1 cellular context compared by ENCODE assay signal in genomic region chrX:23841847-23842522, GRCh38.
TF ChIP-seq lines count a peak whose summit lies in the region.

No MANE protein-coding gene starts in this region.

TF ChIP-seq in HepG2, 621 proteins besides CTCF, POLR2A, EP300 and RAD21 (continued from another document and continues in another):
- no peak for TF ChIP-seq ZSCAN21 (CRISPR knock-in tag; IDR thresholded peaks at IDR 0.05; ENCODE audit: borderline replicate concordance)
- peak; percentile 59; the same call in 1 of the 2 replicates for TF ChIP-seq IKZF5 (CRISPR knock-in tag; IDR thresholded peaks at IDR 0.05)
- TF ChIP-seq ZNF644 (CRISPR knock-in tag; IDR thresholded peaks at IDR 0.05; ENCODE audit: low read depth) = 0 out of 2 replicates have a peak, but pooled peaks have one; percentile 20
- TF ChIP-seq AKNA (CRISPR knock-in tag; IDR thresholded peaks at IDR 0.05; ENCODE audit: borderline replicate concordance) = no peak
- TF ChIP-seq ZNF646 (CRISPR knock-in tag; IDR thresholded peaks at IDR 0.05) = no peak
- no peak for TF ChIP-seq SKI (IDR thresholded peaks at IDR 0.05; ENCODE audit: partially characterized antibody)
- TF ChIP-seq ZFYVE20 (CRISPR knock-in tag; IDR thresholded peaks at IDR 0.05; ENCODE audit: borderline replicate concordance, low read depth) = no peak
- no peak for TF ChIP-seq ZNF326 (CRISPR knock-in tag; IDR thresholded peaks at IDR 0.05; ENCODE audit: borderline replicate concordance)
- no peak for TF ChIP-seq ZBTB4 (CRISPR knock-in tag; IDR thresholded peaks at IDR 0.05; ENCODE audit: borderline replicate concordance)
- TF ChIP-seq ZNF329 (CRISPR knock-in tag; IDR thresholded peaks at IDR 0.05; ENCODE audit: low read depth) = no peak
- peak; percentile 93 for TF ChIP-seq FOXP4 (CRISPR knock-in tag; IDR thresholded peaks at IDR 0.05)
- TF ChIP-seq ATM (IDR thresholded peaks at IDR 0.05; ENCODE audit: borderline replicate concordance) = no peak
- peak; percentile 79 for TF ChIP-seq GATAD2A (CRISPR knock-in tag; IDR thresholded peaks at IDR 0.05)
- TF ChIP-seq ATF7-NPFF (CRISPR knock-in tag; IDR thresholded peaks at IDR 0.05; ENCODE audit: low read depth) = no peak
- TF ChIP-seq IKZF1 (IDR thresholded peaks at IDR 0.05) = no peak
- no peak for TF ChIP-seq SNAPC5 (CRISPR knock-in tag; IDR thresholded peaks at IDR 0.05; ENCODE audit: borderline replicate concordance)
- no peak for TF ChIP-seq AGO1 (IDR thresholded peaks at IDR 0.05; ENCODE audit: low read depth, low read length, poor library complexity, severe bottlenecking)
- peak; percentile 72 for TF ChIP-seq ZMYM2 (CRISPR knock-in tag; IDR thresholded peaks at IDR 0.05)
- TF ChIP-seq ZMAT3 (CRISPR knock-in tag; conservative IDR thresholded peaks at IDR 0.05) = no peak
- no peak for TF ChIP-seq ETV6 (CRISPR knock-in tag; conservative IDR thresholded peaks at IDR 0.05)
- TF ChIP-seq HDAC1 (CRISPR knock-in tag; IDR thresholded peaks at IDR 0.05) = peak; percentile 59; the same call in 1 of the 2 replicates
- TF ChIP-seq ZMYM3 (CRISPR knock-in tag; IDR thresholded peaks at IDR 0.05) = peak; percentile 45; the same call in 1 of the 2 replicates
- no peak for TF ChIP-seq ZNF138 (CRISPR knock-in tag; IDR thresholded peaks at IDR 0.05; ENCODE audit: low read depth)
- peak; percentile 94 for TF ChIP-seq MED1 (CRISPR knock-in tag; IDR thresholded peaks at IDR 0.05)
- no peak for TF ChIP-seq ZNF292 (CRISPR knock-in tag; IDR thresholded peaks at IDR 0.05; ENCODE audit: borderline replicate concordance, low read depth)
- TF ChIP-seq TEAD3 (CRISPR knock-in tag; optimal IDR thresholded peaks at IDR 0.05; ENCODE audit: borderline replicate concordance) = peak; percentile 53
- peak; percentile 64 for TF ChIP-seq HNF1A (IDR thresholded peaks at IDR 0.05; ENCODE audit: low read depth)
- TF ChIP-seq HNF1A (CRISPR knock-in tag; IDR thresholded peaks at IDR 0.05; ENCODE audit: borderline replicate concordance) = peak; percentile 91; the same call in 1 of the 2 replicates
- TF ChIP-seq RELA (CRISPR knock-in tag; IDR thresholded peaks at IDR 0.05) = no peak
- TF ChIP-seq ZBTB43 (CRISPR knock-in tag; conservative IDR thresholded peaks at IDR 0.05) = peak; percentile 80; the same call in 1 of the 2 replicates
- 0 out of 2 replicates have a peak, but pooled peaks have one; percentile 26 for TF ChIP-seq CCDC6 (CRISPR knock-in tag; IDR thresholded peaks at IDR 0.05)
- no peak for TF ChIP-seq RBM39 (IDR thresholded peaks at IDR 0.05; ENCODE audit: low read depth, low read length, poor library complexity, severe bottlenecking)
- TF ChIP-seq FOSL2 (CRISPR knock-in tag; IDR thresholded peaks at IDR 0.05) = peak; percentile 73
- TF ChIP-seq ZNF30 (CRISPR knock-in tag; IDR thresholded peaks at IDR 0.05) = no peak
